8 cellular contexts compared by ENCODE assay signal in genomic region chr12:2244013-2244861, GRCh38.
DNase-seq lines count a peak whose midpoint lies in the region; TF ChIP-seq lines count a peak whose summit lies in the region.
"Had no signal": no experiment of that assay in that cellular context is flagged by ENCODE, and none has a peak within 500 bp of the region (broad histone marks: within the 10 kb centered on the region; RNA-seq: fewer than 3 reads in every experiment).

No MANE protein-coding gene starts in this region.

- H3K36me3 ChIP-seq in HUES48 (ENCODE audit: control insufficient read depth, insufficient read depth, low read length) (no peaks in the 10 kb centered on the region), iPS DF 6.9 (ENCODE audit: control insufficient read depth, insufficient read depth, low read length) (no peaks in the 10 kb centered on the region), tibial artery (no peaks in the 10 kb centered on the region)

- intact Hi-C loops in tibial artery (cut with DNase I; ENCODE audit: low total_unique reads), result no loop called here
- intact Hi-C loops in activated naive CD4-positive, alpha-beta T cell treated with anti-CD3 and anti-CD28 coated beads for 36 hours (cut with micrococcal nuclease), result no loop called here

- CTCF ChIA-PET in activated naive CD4-positive, alpha-beta T cell treated with anti-CD3 and anti-CD28 coated beads for 36 hours (lab: Charles Lee), result no interaction called here

- no CpG with 5 or more reads among the region's 8 CpGs for WGBS in iPS DF 6.9 (ENCODE audit: insufficient coverage, insufficient read length)

- no peak overlapping the region for H3K4me3 Mint-ChIP-seq in activated naive CD4-positive, alpha-beta T cell treated with anti-CD3 and anti-CD28 coated beads for 36 hours

- H3K27ac ChIP-seq in HUES48 (ENCODE audit: low read depth, low read length), result peak overlapping the region; percentile 90
- no peak overlapping the region for H3K27ac ChIP-seq in iPS DF 6.9 (ENCODE audit: low read length)
- peak overlapping the region; percentile 45 for H3K27ac ChIP-seq in tibial artery
- H3K27ac ChIP-seq: HL-60 had no signal

- H3K9ac ChIP-seq in HUES48 (ENCODE audit: low read depth, low read length), result peak overlapping the region; percentile 12; the same call in 1 of the 2 replicates

- H3K9me3 ChIP-seq in HUES48 (ENCODE audit: control insufficient read depth, insufficient read depth, low read length) (no peaks in the 10 kb centered on the region), iPS DF 6.9 (ENCODE audit: control insufficient read depth, insufficient read depth, low read length) (no peaks in the 10 kb centered on the region), tibial artery (no peaks in the 10 kb centered on the region)

- no peak for TF ChIP-seq CTCF in tibial artery (IDR thresholded peaks at IDR 0.05)
- no peak for TF ChIP-seq CTCF in GM20000 (IDR thresholded peaks at IDR 0.05; ENCODE audit: extremely low read depth, missing control alignments)

- no peaks in the 10 kb centered on the region for H3K4me1 Mint-ChIP-seq in activated naive CD4-positive, alpha-beta T cell treated with anti-CD3 and anti-CD28 coated beads for 36 hours (ENCODE audit: low read depth)

- H3K9me3 Mint-ChIP-seq in activated naive CD4-positive, alpha-beta T cell treated with anti-CD3 and anti-CD28 coated beads for 36 hours, result no peaks in the 10 kb centered on the region

- peaks cover 9% of the 10 kb centered on the region for H3K27me3 Mint-ChIP-seq in activated naive CD4-positive, alpha-beta T cell treated with anti-CD3 and anti-CD28 coated beads for 36 hours (ENCODE audit: low read depth)

- no peaks in the 10 kb centered on the region for H3K36me3 Mint-ChIP-seq in activated naive CD4-positive, alpha-beta T cell treated with anti-CD3 and anti-CD28 coated beads for 36 hours (ENCODE audit: low read depth)

- H3K27me3 ChIP-seq in HUES48 (ENCODE audit: control insufficient read depth, insufficient read depth, low read length), result no peaks in the 10 kb centered on the region
- H3K27me3 ChIP-seq in iPS DF 6.9 (ENCODE audit: control insufficient read depth, insufficient read depth, low read length), result no peaks in the 10 kb centered on the region
- no peaks in the 10 kb centered on the region for H3K27me3 ChIP-seq in tibial artery

- DNase-seq in amniotic epithelial cell (ENCODE audit: low read depth) (peak; percentile 93), iPS DF 6.9 (ENCODE audit: low read depth, low spot score) (peak; percentile 33), tibial artery (peak in 1 of 2 donors; percentile 75), GM20000 (ENCODE audit: low spot score) (no peak), NCI-H1930 (lab: John Stamatoyannopoulos, UW) (no peak)
- DNase-seq in activated naive CD4-positive, alpha-beta T cell treated with anti-CD3 and anti-CD28 coated beads for 36 hours, result no peak

- H3K4me1 ChIP-seq in HUES48 (ENCODE audit: control insufficient read depth, insufficient read depth, low read length) (peaks cover 28% of the 10 kb centered on the region), iPS DF 6.9 (ENCODE audit: control insufficient read depth, insufficient read depth, low read length) (peaks cover 14% of the 10 kb centered on the region), tibial artery (peaks cover 0 to 68% (median 45%) of the 10 kb centered on the region in 4 donors)

- no peak overlapping the region for H3K4me3 ChIP-seq in HUES48 (ENCODE audit: low read depth, low read length)
- H3K4me3 ChIP-seq in iPS DF 6.9 (ENCODE audit: low read length), result no peak overlapping the region
- H3K4me3 ChIP-seq in tibial artery, result no peak overlapping the region

- H3K27ac Mint-ChIP-seq in activated naive CD4-positive, alpha-beta T cell treated with anti-CD3 and anti-CD28 coated beads for 36 hours, result no peak overlapping the region

Comparison
In these comparisons a context has a peak if more than half of its experiments do, and no peak if none do; other contexts are left out.
1. DNase-seq: peak in amniotic epithelial cell (single experiment) and iPS DF 6.9 (single experiment); none in GM20000 (single experiment), activated naive CD4-positive, alpha-beta T cell treated with anti-CD3 and anti-CD28 coated beads for 36 hours (single experiment) and NCI-H1930 (0 of 2).